Comparison of ENCODE assay signal across 10 cellular contexts in the genomic region with DNA sequence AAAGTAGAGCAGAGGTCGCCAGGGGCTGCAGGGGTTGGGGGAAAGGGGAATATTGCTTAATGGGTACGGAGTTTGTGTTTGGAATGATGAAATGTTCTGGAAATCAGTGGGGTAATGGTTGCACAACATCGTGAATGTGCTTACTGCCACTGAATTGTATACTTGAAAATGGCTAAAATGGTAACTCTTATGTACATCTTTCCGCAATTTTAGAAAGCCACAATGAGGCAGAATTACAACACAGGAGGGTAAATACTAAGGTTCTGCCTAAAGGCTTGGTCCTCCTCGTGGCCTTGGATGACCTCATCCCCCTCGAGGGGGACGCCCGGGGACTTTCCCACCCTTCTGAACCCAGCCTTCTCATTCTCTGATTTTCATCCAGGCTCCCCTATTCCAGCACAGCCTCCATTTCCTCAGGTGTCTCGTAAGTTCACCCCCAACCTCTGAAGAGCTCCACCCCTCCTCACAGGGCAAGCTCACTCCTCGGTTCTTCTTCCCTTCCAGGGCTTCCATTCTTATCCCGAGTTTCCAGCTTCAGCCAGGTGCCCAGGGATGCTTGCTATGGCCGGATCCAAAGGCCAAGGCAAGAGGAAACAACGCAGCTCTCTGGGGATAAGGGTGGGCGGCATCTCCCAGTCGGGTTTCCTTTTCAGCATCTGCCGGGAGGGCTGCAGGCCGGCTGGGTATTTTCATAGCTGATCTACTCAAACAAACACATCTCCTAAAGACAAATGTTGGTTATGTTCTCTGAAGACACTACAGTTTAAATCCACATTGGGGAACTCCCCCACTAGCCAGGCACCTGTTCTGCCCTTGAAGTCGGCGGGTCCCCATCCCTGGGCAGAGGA.
DNase-seq lines count a peak whose midpoint lies in the region; ATAC-seq and TF ChIP-seq lines count a peak whose summit lies in the region.
"Had no signal": no experiment of that assay in that cellular context is flagged by ENCODE, and none has a peak within 500 bp of the region (broad histone marks: within the 10 kb centered on the region; RNA-seq: fewer than 3 reads in every experiment).

No MANE protein-coding gene starts in this region.

- H3K4me1 ChIP-seq in breast epithelium (no peaks in the 10 kb centered on the region), vagina (no peaks in the 10 kb centered on the region), uterus (no peaks in the 10 kb centered on the region), tibial artery (no peaks in the 10 kb centered on the region)

- intact Hi-C loops in MCF 10A (cut with micrococcal nuclease) (no loop called here), breast epithelium (cut with DNase I; ENCODE audit: low total_unique reads) (no loop called here), vagina (cut with DNase I) (no loop called here), uterus (cut with DNase I; ENCODE audit: low total_unique reads) (no loop called here), tibial artery (cut with DNase I; ENCODE audit: low total_unique reads) (no loop called here)

- no peak for TF ChIP-seq CTCF in MCF 10A (IDR thresholded peaks at IDR 0.05; ENCODE audit: unreplicated experiment)
- no peak for TF ChIP-seq CTCF in breast epithelium (IDR thresholded peaks at IDR 0.05)
- TF ChIP-seq CTCF in vagina (IDR thresholded peaks at IDR 0.05) = no peak
- no peak for TF ChIP-seq CTCF in uterus (IDR thresholded peaks at IDR 0.05)
- TF ChIP-seq CTCF in tibial artery (IDR thresholded peaks at IDR 0.05) = no peak

- H3K9me3 Mint-ChIP-seq in MCF 10A (ENCODE audit: unreplicated experiment) = no peaks in the 10 kb centered on the region
- H3K9me3 Mint-ChIP-seq: natural killer cell had no signal

- no peak overlapping the region for H3K27ac ChIP-seq in breast epithelium
- H3K27ac ChIP-seq in vagina = no peak overlapping the region
- no peak overlapping the region for H3K27ac ChIP-seq in uterus
- no peak overlapping the region for H3K27ac ChIP-seq in tibial artery

- BruUV-seq in MCF 10A (replicated peaks; lab: Mats Ljungman, UMichigan) = no TSS peak

- H3K9me3 ChIP-seq in breast epithelium (no peaks in the 10 kb centered on the region), vagina (no peaks in the 10 kb centered on the region), uterus (no peaks in the 10 kb centered on the region), tibial artery (no peaks in the 10 kb centered on the region)

- H3K27me3 Mint-ChIP-seq in MCF 10A (ENCODE audit: insufficient read depth, unreplicated experiment) = no peaks in the 10 kb centered on the region

- H3K4me3 ChIP-seq in breast epithelium (no peak overlapping the region), vagina (no peak overlapping the region), uterus (no peak overlapping the region), tibial artery (no peak overlapping the region)

- CTCF ChIA-PET in MCF 10A (lab: Yijun Ruan, JAX) = interaction anchor here (1.0 kb wide), 1 partner anchor 9 kb away, joined by 3 read pairs; no protein-coding TSS in a partner anchor

- H3K27ac Mint-ChIP-seq in MCF 10A (ENCODE audit: low read depth, unreplicated experiment) = peak overlapping the region; percentile 82
- H3K27ac Mint-ChIP-seq: natural killer cell had no signal

- H3K36me3 ChIP-seq in breast epithelium (no peaks in the 10 kb centered on the region), vagina (no peaks in the 10 kb centered on the region), uterus (no peaks in the 10 kb centered on the region), tibial artery (no peaks in the 10 kb centered on the region)

- DNase-seq in MCF 10A (ENCODE audit: unreplicated experiment) (peak; percentile 86), breast epithelium (ENCODE audit: low spot score in 2 of 2) (no peak), fibroblast of peridontal ligament (ENCODE audit: extremely low read depth) (peak; percentile 35), vagina (ENCODE audit: extremely low spot score in 2 of 2) (no peak), uterus (no peak), NCI-H82 treated with DMSO at 0.1 percent for 48 hours (lab: John Stamatoyannopoulos, UW; ENCODE audit: unreplicated experiment) (no peak), tibial artery (no peak)
- DNase-seq: natural killer cell, NCI-H82 had no signal

- H3K27me3 ChIP-seq in breast epithelium = no peaks in the 10 kb centered on the region
- H3K27me3 ChIP-seq in vagina = no peaks in the 10 kb centered on the region
- no peaks in the 10 kb centered on the region for H3K27me3 ChIP-seq in uterus
- H3K27me3 ChIP-seq in tibial artery = no peaks in the 10 kb centered on the region

- POLR2A ChIA-PET in MCF 10A (lab: Yijun Ruan, JAX) = interaction anchor here (0.6 to 5.1 kb wide), 6 partner anchors 15 to 91 kb away, joined by 3 to 36 read pairs (median 12); no protein-coding TSS in a partner anchor

- peak; percentile 51 for ATAC-seq in HG03139 (IDR thresholded peaks at IDR 0.05; ENCODE audit: unreplicated experiment)

- no peaks in the 10 kb centered on the region for H3K36me3 Mint-ChIP-seq in MCF 10A (ENCODE audit: insufficient read depth, unreplicated experiment)
- H3K36me3 Mint-ChIP-seq: natural killer cell had no signal

- TF ChIP-seq POLR2A in breast epithelium (IDR thresholded peaks at IDR 0.05) (no peak), vagina (IDR thresholded peaks at IDR 0.05) (no peak), uterus (IDR thresholded peaks at IDR 0.05) (no peak)

- no peak overlapping the region for H3K4me3 Mint-ChIP-seq in MCF 10A (ENCODE audit: unreplicated experiment)
- H3K4me3 Mint-ChIP-seq: natural killer cell had no signal

- peaks cover 45% of the 10 kb centered on the region for H3K4me1 Mint-ChIP-seq in MCF 10A (ENCODE audit: insufficient read depth, unreplicated experiment)
- H3K4me1 Mint-ChIP-seq: natural killer cell had no signal

Comparison
In these comparisons a context has a peak if more than half of its experiments do, and no peak if none do; other contexts are left out.
1. DNase-seq: peak in MCF 10A (single experiment) and fibroblast of peridontal ligament (single experiment); none in breast epithelium (0 of 2), vagina (0 of 2), uterus (0 of 2), NCI-H82 treated with DMSO at 0.1 percent for 48 hours (single experiment) and tibial artery (0 of 2).